Comparison of ENCODE assay signal across 14 cellular contexts in genomic region chr7:92875719-92876118, GRCh38. TPM values are rescaled to one million over a fixed set of nuclear protein-coding genes. Genes with fewer than 3 reads are reported as not detected.
DNase-seq lines count a peak whose midpoint lies in the region; ATAC-seq, FAIRE-seq and TF ChIP-seq lines count a peak whose summit lies in the region.
"Had no signal": no experiment of that assay in that cellular context is flagged by ENCODE, and none has a peak within 500 bp of the region (broad histone marks: within the 10 kb centered on the region; RNA-seq: fewer than 3 reads in every experiment).

No MANE protein-coding gene starts in this region.

- no peaks in the 10 kb centered on the region for H3K9me2 ChIP-seq in PC-3 (replicated peaks; ENCODE audit: low read length)

- intact Hi-C loops in PC-3 (cut with micrococcal nuclease): no loop called here

- H4K20me1 ChIP-seq in DND-41 (ENCODE audit: insufficient read depth, low read length) (no peaks in the 10 kb centered on the region), PC-3 (ENCODE audit: low read length) (no peaks in the 10 kb centered on the region)

- H3K9ac ChIP-seq in DND-41 (ENCODE audit: low read depth, low read length) (no peak overlapping the region), PC-3 (ENCODE audit: low read length) (no peak overlapping the region)

- H3K4me1 ChIP-seq in DND-41 (ENCODE audit: insufficient read depth, low read length) (no peaks in the 10 kb centered on the region), PC-3 (ENCODE audit: insufficient read depth, low read length) (peaks cover 4% of the 10 kb centered on the region; the same call in 1 of the 2 replicates)
- H3K4me1 ChIP-seq: right lobe of liver, thyroid gland had no signal

- H3K36me3 ChIP-seq in DND-41 (ENCODE audit: insufficient read depth, low read length) (0 out of 2 replicates have a peak, but pooled peaks cover 6% of the 10 kb centered on the region), PC-3 (ENCODE audit: low read depth, low read length) (no peaks in the 10 kb centered on the region; the same call in 1 of the 2 replicates)
- H3K36me3 ChIP-seq: right lobe of liver, thyroid gland had no signal

- no peak for FAIRE-seq in GM19239 (lab: Jason Lieb, UNC)

- ATAC-seq in DND-41 (ENCODE audit: insufficient read depth, low read depth): peak; percentile 23; the same call in 1 of the 3 replicates
- no peak for ATAC-seq in PC-3
- ATAC-seq: left colon; naive thymus-derived CD8-positive, alpha-beta T cell; right lobe of liver had no signal

- DNase-seq in DND-41: no peak
- peak; percentile 26 for DNase-seq in ELF-1 (ENCODE audit: low read depth, low spot score)
- peak; percentile 6 for DNase-seq in PC-3
- DNase-seq in fibroblast of the aortic adventitia (ENCODE audit: low read depth): peak; percentile 10
- no peak for DNase-seq in kidney glomerular epithelial cell (lab: John Stamatoyannopoulos, UW)
- DNase-seq in NCI-H187 (lab: John Stamatoyannopoulos, UW): no peak
- DNase-seq in GM19239 (ENCODE audit: insufficient read length, low spot score): no peak
- no peak for DNase-seq in epidermal melanocyte (ENCODE audit: insufficient read length, low spot score)
- DNase-seq: CD4-positive, CD25-positive, alpha-beta regulatory T cell; left colon; naive thymus-derived CD8-positive, alpha-beta T cell; NCI-H2107; right lobe of liver; thyroid gland had no signal

- CTCF ChIA-PET in PC-3 (lab: Charles Lee): no interaction called here

- H3K4me3 ChIP-seq in DND-41 (ENCODE audit: low read depth in 1 of 2, low read length in 2 of 2): no peak overlapping the region
- H3K4me3 ChIP-seq in PC-3 (ENCODE audit: low read length): no peak overlapping the region
- no peak overlapping the region for H3K4me3 ChIP-seq in fibroblast of the aortic adventitia (ENCODE audit: low read depth, low read length)
- H3K4me3 ChIP-seq: right lobe of liver, thyroid gland had no signal

- H3K79me2 ChIP-seq in DND-41 (ENCODE audit: insufficient read depth, low read length): no peaks in the 10 kb centered on the region
- H3K79me2 ChIP-seq in PC-3 (ENCODE audit: low read length): no peaks in the 10 kb centered on the region

- TF ChIP-seq CTCF in DND-41 (IDR thresholded peaks at IDR 0.05; ENCODE audit: borderline replicate concordance, extremely low read depth, low read length, poor library complexity, severe bottlenecking): no peak
- no peak for TF ChIP-seq CTCF in PC-3 (conservative IDR thresholded peaks at IDR 0.05; ENCODE audit: low read depth, low read length)
- TF ChIP-seq CTCF in fibroblast of the aortic adventitia (IDR thresholded peaks at IDR 0.05; ENCODE audit: insufficient read depth, low read length): no peak

- H3F3A ChIP-seq in PC-3 (ENCODE audit: low read length, unreplicated experiment): no peaks in the 10 kb centered on the region

- no peaks in the 10 kb centered on the region for H3K9me3 ChIP-seq in DND-41 (ENCODE audit: insufficient read depth, low read length, severe bottlenecking)
- no peaks in the 10 kb centered on the region for H3K9me3 ChIP-seq in PC-3 (ENCODE audit: low read length)
- H3K9me3 ChIP-seq: right lobe of liver, thyroid gland had no signal

- H3K27me3 ChIP-seq in DND-41 (ENCODE audit: insufficient read depth, low read length, poor library complexity) (no peaks in the 10 kb centered on the region), PC-3 (ENCODE audit: low read length) (no peaks in the 10 kb centered on the region)
- H3K27me3 ChIP-seq: right lobe of liver, thyroid gland had no signal

- H2AFZ ChIP-seq in DND-41 (ENCODE audit: low read depth, low read length) (no peak overlapping the region), PC-3 (ENCODE audit: low read length) (no peak overlapping the region)

- BruUV-seq in PC-3 (replicated peaks; lab: Mats Ljungman, UMichigan): no TSS peak

- POLR2A ChIA-PET in PC-3 (lab: Charles Lee; ENCODE audit: unreplicated experiment): no interaction called here

- no peak overlapping the region for H3K27ac ChIP-seq in DND-41 (ENCODE audit: low read length)
- H3K27ac ChIP-seq in PC-3 (ENCODE audit: low read length): no peak overlapping the region
- H3K27ac ChIP-seq: right lobe of liver, thyroid gland had no signal

- no peak overlapping the region for H3K4me2 ChIP-seq in DND-41 (ENCODE audit: insufficient read depth, low read length)
- H3K4me2 ChIP-seq in PC-3 (ENCODE audit: low read length): no peak overlapping the region

RNA-seq across cellular contexts. Expression of gene CDK6, which starts 39.3 kb away (rescaled TPM):
- total RNA-seq in PC-3 (2014; rRNA removed) (38.4 and 38.7 TPM in 2 replicates), fibroblast of the aortic adventitia (ENCODE audit: low replicate concordance) (11.6 and 36.0 TPM in 2 replicates)

Comparison
In these comparisons a context has a peak if more than half of its experiments do, and no peak if none do; other contexts are left out.
1. DNase-seq: peak in ELF-1 (single experiment), PC-3 (single experiment) and fibroblast of the aortic adventitia (single experiment); none in DND-41 (single experiment), kidney glomerular epithelial cell (single experiment), NCI-H187 (0 of 2), GM19239 (single experiment) and epidermal melanocyte (single experiment).